Comparison of ENCODE assay signal across 8 cellular contexts in the genomic region with DNA sequence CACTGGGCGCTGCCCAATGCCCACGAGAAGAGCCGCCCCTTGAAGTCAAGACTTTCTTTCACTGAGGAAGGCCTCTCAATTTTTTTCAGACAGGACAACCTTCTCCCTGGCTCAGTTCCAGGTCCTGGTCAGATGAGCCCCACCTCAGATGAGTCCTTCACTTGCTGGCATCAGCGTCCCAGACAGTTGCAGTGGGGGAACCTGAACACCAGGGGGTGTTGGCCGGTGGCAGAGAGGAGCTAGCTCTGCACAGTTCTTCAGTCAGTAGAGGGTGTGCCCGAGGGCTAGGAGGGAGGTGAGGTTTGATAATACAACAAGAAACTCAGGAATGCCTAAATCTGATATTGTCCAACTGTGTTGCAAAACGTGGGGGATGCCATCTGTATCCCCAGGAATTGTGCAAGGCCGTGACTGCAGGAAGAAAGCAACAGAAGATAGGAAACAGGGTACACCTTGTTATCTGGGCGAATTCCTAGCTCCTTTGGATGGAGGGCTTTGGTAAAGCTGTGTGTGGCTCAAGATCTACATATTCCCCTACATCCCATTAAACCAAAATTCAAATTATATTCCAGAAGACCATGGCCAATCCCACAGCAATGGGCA. TPM values are rescaled to one million over a fixed set of nuclear protein-coding genes. Genes with fewer than 3 reads are reported as not detected.
DNase-seq lines count a peak whose midpoint lies in the region; ATAC-seq and TF ChIP-seq lines count a peak whose summit lies in the region.

No MANE protein-coding gene starts in this region.

- ATAC-seq in GM18505 (IDR thresholded peaks at IDR 0.05; ENCODE audit: unreplicated experiment): peak; percentile 59

- 64% methylated on average over 9 of the region's 9 CpGs for WGBS in esophagus muscularis mucosa
- WGBS in prostate gland: 63% methylated on average over 9 of the region's 9 CpGs

- intact Hi-C loops in esophagus muscularis mucosa (cut with DNase I): no loop called here
- intact Hi-C loops in prostate gland (cut with DNase I): no loop called here

- H3K27me3 ChIP-seq in esophagus muscularis mucosa (no peaks in the 10 kb centered on the region), prostate gland (replicated peaks; ENCODE audit: insufficient read depth) (no peaks in the 10 kb centered on the region)

- DNase-seq in NAMALWA (ENCODE audit: low spot score): peak; percentile 38
- peak; percentile 52 to 60 (median 55) for DNase-seq in activated CD8-positive, alpha-beta memory T cell treated with anti-CD3 and anti-CD28 coated beads for 48 hours (ENCODE audit: low read depth in 2 of 3, low spot score in 2 of 3)
- DNase-seq in esophagus muscularis mucosa (ENCODE audit: extremely low spot score): peak; percentile 91
- DNase-seq in prostate gland (ENCODE audit: low spot score): peak; percentile 29
- DNase-seq in GM03348 (ENCODE audit: low spot score): no peak
- DNase-seq in NCI-H2107 treated with DMSO at 0.1 percent for 48 hours (lab: John Stamatoyannopoulos, UW; ENCODE audit: unreplicated experiment): no peak

- H3K4me3 ChIP-seq in esophagus muscularis mucosa: no peak overlapping the region
- H3K4me3 ChIP-seq in prostate gland: no peak overlapping the region

- H3K36me3 ChIP-seq in esophagus muscularis mucosa: no peaks in the 10 kb centered on the region
- H3K36me3 ChIP-seq in prostate gland: no peaks in the 10 kb centered on the region

- TF ChIP-seq CTCF in 22Rv1 (IDR thresholded peaks at IDR 0.05): peak; percentile 66
- peak; percentile 17 to 41 (median 27) for TF ChIP-seq CTCF in esophagus muscularis mucosa (IDR thresholded peaks at IDR 0.05)
- peak in 3 of 4 experiments; percentile 40 to 63 (median 58) for TF ChIP-seq CTCF in prostate gland (IDR thresholded peaks at IDR 0.05)

- TF ChIP-seq POLR2A in GM18505 (IDR thresholded peaks at IDR 0.05; ENCODE audit: borderline replicate concordance, extremely low read depth, insufficient read depth, insufficient read length) (no peak), esophagus muscularis mucosa (IDR thresholded peaks at IDR 0.05; ENCODE audit: low read depth) (no peak), prostate gland (IDR thresholded peaks at IDR 0.05) (no peak)

- TF ChIP-seq EP300 in esophagus muscularis mucosa (IDR thresholded peaks at IDR 0.05): no peak

- H3K4me1 ChIP-seq in esophagus muscularis mucosa (peaks cover 0 to 12% (median 8%) of the 10 kb centered on the region in 4 donors), prostate gland (replicated peaks) (no peaks in the 10 kb centered on the region)

- H3K9me3 ChIP-seq in esophagus muscularis mucosa (peaks cover 0 to 12% (median 10%) of the 10 kb centered on the region in 4 donors), prostate gland (no peaks in the 10 kb centered on the region)

- H3K27ac ChIP-seq in 22Rv1 (no peak overlapping the region), esophagus muscularis mucosa (replicated peaks in 1 of 4) (no peak overlapping the region), prostate gland (no peak overlapping the region)

RNA-seq across cellular contexts. Expression of gene CCR3, which starts 34.3 kb away (rescaled TPM):
- total RNA-seq in esophagus muscularis mucosa (not detected), prostate gland (not detected)

Comparison
In these comparisons a context has a peak if more than half of its experiments do, and no peak if none do; other contexts are left out.
1. DNase-seq: peak in NAMALWA (single experiment), activated CD8-positive, alpha-beta memory T cell treated with anti-CD3 and anti-CD28 coated beads for 48 hours (3 of 3), esophagus muscularis mucosa (single experiment) and prostate gland (single experiment); none in GM03348 (single experiment) and NCI-H2107 treated with DMSO at 0.1 percent for 48 hours (single experiment).
2. Peak in every context shown above with its lines, with median percentiles within 50 percentile points of each other: CTCF ChIP-seq.